ENCODE assay signal across 9 cellular contexts in genomic region chr9:134130503-134131375, GRCh38. TPM values are rescaled to one million over a fixed set of nuclear protein-coding genes. Genes with fewer than 3 reads are reported as not detected.
DNase-seq lines count a peak whose midpoint lies in the region; ATAC-seq and TF ChIP-seq lines count a peak whose summit lies in the region.
"Had no signal": no experiment of that assay in that cellular context is flagged by ENCODE, and none has a peak within 500 bp of the region (broad histone marks: within the 10 kb centered on the region; RNA-seq: fewer than 3 reads in every experiment).

No MANE protein-coding gene starts in this region.

- H3K36me3 ChIP-seq in liver (ENCODE audit: control insufficient read depth in 4 of 4, insufficient read depth in 3 of 4, low read depth in 1 of 4, low read length in 3 of 4) (no peaks in the 10 kb centered on the region), upper lobe of right lung (no peaks in the 10 kb centered on the region)

- intact Hi-C loops in upper lobe of right lung (cut with DNase I): no loop called here

- H3K27ac ChIP-seq in liver (ENCODE audit: low read depth in 1 of 2, low read length in 2 of 2) (peak overlapping the region in 1 of 2 donors; percentile 50), upper lobe of right lung (peak overlapping the region; percentile 76)

- ATAC-seq in upper lobe of right lung (peak; percentile 88), HG02840 (IDR thresholded peaks at IDR 0.05; ENCODE audit: low FRiP score, unreplicated experiment) (no peak)

- H3K9ac ChIP-seq in liver (ENCODE audit: low read depth in 1 of 2, low read length in 2 of 2): no peak overlapping the region

- TF ChIP-seq CTCF in cardiac fibroblast (IDR thresholded peaks at IDR 0.05; ENCODE audit: low read depth, low read length) (no peak), liver (IDR thresholded peaks at IDR 0.05; ENCODE audit: low read depth, low read length, missing input control) (no peak), upper lobe of right lung (IDR thresholded peaks at IDR 0.05) (no peak)

- 49% methylated on average over 23 of the region's 23 CpGs for WGBS in liver

- TF ChIP-seq RAD21 in liver (IDR thresholded peaks at IDR 0.05): no peak

- DNase-seq in NCI-H1436 (lab: John Stamatoyannopoulos, UW): peak; percentile 31
- no peak for DNase-seq in NCI-H1436 treated with DMSO at 0.1 percent for 48 hours (lab: John Stamatoyannopoulos, UW)
- DNase-seq in cardiac fibroblast (ENCODE audit: low read depth in 2 of 2): peak; percentile 11 to 31
- peak; percentile 95 for DNase-seq in upper lobe of right lung
- DNase-seq in T-helper 2 cell: no peak
- DNase-seq in activated T-cell treated with anti-CD3 and anti-CD28 coated beads for 4 hours: no peak

- peaks cover 3 to 21% (median 13%) of the 10 kb centered on the region in 4 donors for H3K4me1 ChIP-seq in liver (ENCODE audit: control insufficient read depth in 4 of 4, insufficient read depth in 4 of 4, low read length in 3 of 4)
- peaks cover 9% of the 10 kb centered on the region for H3K4me1 ChIP-seq in upper lobe of right lung

- H3K4me3 ChIP-seq in cardiac fibroblast (replicated peaks in 1 of 2; ENCODE audit: low read depth in 2 of 2, low read length in 2 of 2) (no peak overlapping the region), liver (ENCODE audit: low read depth in 1 of 3, low read length in 3 of 3) (peak overlapping the region in 1 of 3 donors; percentile 32), upper lobe of right lung (peak overlapping the region; percentile 21)

- H3K27me3 ChIP-seq in liver (ENCODE audit: control insufficient read depth in 4 of 4, insufficient read depth in 4 of 4, low read length in 3 of 4) (no peaks in the 10 kb centered on the region), upper lobe of right lung (no peaks in the 10 kb centered on the region)

- H3K9me3 ChIP-seq in liver (ENCODE audit: control insufficient read depth in 4 of 4, low read length in 3 of 4) (no peaks in the 10 kb centered on the region), upper lobe of right lung (no peaks in the 10 kb centered on the region)

TF ChIP-seq in liver, 16 proteins besides CTCF, POLR2A, EP300 and RAD21:
- TF ChIP-seq HNF4A (conservative IDR thresholded peaks at IDR 0.05): peak in 1 of 2 donors; percentile 3
- TF ChIP-seq RXRA (IDR thresholded peaks at IDR 0.05): no peak
- TF ChIP-seq ZBTB33 (IDR thresholded peaks at IDR 0.05): no peak
- TF ChIP-seq, protein P1, sequence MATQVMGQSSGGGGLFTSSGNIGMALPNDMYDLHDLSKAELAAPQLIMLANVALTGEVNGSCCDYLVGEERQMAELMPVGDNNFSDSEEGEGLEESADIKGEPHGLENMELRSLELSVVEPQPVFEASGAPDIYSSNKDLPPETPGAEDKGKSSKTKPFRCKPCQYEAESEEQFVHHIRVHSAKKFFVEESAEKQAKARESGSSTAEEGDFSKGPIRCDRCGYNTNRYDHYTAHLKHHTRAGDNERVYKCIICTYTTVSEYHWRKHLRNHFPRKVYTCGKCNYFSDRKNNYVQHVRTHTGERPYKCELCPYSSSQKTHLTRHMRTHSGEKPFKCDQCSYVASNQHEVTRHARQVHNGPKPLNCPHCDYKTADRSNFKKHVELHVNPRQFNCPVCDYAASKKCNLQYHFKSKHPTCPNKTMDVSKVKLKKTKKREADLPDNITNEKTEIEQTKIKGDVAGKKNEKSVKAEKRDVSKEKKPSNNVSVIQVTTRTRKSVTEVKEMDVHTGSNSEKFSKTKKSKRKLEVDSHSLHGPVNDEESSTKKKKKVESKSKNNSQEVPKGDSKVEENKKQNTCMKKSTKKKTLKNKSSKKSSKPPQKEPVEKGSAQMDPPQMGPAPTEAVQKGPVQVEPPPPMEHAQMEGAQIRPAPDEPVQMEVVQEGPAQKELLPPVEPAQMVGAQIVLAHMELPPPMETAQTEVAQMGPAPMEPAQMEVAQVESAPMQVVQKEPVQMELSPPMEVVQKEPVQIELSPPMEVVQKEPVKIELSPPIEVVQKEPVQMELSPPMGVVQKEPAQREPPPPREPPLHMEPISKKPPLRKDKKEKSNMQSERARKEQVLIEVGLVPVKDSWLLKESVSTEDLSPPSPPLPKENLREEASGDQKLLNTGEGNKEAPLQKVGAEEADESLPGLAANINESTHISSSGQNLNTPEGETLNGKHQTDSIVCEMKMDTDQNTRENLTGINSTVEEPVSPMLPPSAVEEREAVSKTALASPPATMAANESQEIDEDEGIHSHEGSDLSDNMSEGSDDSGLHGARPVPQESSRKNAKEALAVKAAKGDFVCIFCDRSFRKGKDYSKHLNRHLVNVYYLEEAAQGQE (IDR thresholded peaks at IDR 0.05): no peak
- TF ChIP-seq SP1 (IDR thresholded peaks at IDR 0.05): peak; percentile 51
- TF ChIP-seq YY1 (IDR thresholded peaks at IDR 0.05): peak; percentile 3

RNA-seq across cellular contexts. Expression of gene WDR5, which starts 5.1 kb away (rescaled TPM):
- 10 to 100 TPM; 11.4 to 21.6 TPM for total RNA-seq in liver
- polyA plus RNA-seq in liver: 10 to 100 TPM; 11.1 to 17.8 TPM
- 26.6 TPM for total RNA-seq in upper lobe of right lung

RNA-seq across cellular contexts. Expression of gene RNU6ATAC, which starts 33.6 kb away (rescaled TPM):
- total RNA-seq in liver: not detected
- polyA plus RNA-seq in liver: not detected
- 172 TPM for total RNA-seq in upper lobe of right lung
- total RNA-seq: RPMI7951 had no signal

Comparison
In these comparisons a context has a peak if more than half of its experiments do, and no peak if none do; other contexts are left out.
1. DNase-seq: peak in NCI-H1436 (single experiment), cardiac fibroblast (2 of 2) and upper lobe of right lung (single experiment); none in NCI-H1436 treated with DMSO at 0.1 percent for 48 hours (single experiment), T-helper 2 cell (0 of 5) and activated T-cell treated with anti-CD3 and anti-CD28 coated beads for 4 hours (single experiment).
2. RNA of gene RNU6ATAC, which starts 33.6 kb away (total RNA-seq): 172 TPM in upper lobe of right lung (single experiment); not detected in liver; every median in the first group is over 100 times any median in the second.